1 cellular context compared by ENCODE assay signal in the genomic region with DNA sequence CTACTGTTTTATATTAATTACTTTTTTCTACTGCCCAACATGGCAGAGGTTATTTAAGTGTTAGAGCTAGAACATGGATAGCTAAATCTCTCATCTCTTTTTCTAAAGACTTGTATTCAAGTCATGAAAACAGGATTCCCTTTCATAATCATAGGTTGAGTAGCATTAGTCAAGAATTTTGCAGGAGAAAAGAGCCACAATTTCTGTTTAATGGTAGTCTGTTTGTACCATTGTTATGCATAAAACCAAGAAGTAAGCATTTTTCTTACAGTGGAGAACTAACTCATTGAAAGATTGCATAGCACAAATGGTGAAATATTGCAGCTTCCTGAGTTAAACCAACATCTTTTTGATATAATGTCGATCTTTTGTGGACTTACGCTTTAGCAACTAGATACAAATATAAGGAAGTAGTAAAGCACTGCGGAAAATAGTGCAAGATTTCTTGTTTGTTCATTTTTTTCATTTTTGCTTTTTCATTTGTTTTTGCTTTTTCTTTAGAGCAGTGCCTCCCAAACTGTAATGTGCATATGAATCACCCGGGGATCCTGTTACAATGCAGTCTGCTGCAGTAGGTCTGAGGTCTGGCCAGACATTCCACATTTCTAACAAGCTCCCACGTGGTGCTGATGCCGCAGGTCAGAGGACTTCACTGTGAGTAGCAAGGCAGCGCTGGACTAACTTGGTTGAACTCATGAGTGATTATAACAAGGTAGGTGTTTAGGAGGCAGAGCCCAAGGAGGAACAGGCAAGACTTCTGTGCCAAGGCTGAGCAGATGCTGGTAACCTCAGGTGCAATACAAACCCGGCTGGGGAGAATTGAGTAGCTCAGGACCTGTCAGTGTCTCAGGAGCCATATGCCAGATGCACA.
TF ChIP-seq lines count a peak whose summit lies in the region.

No MANE protein-coding gene starts in this region.

TF ChIP-seq in WTC11, 78 proteins besides CTCF, POLR2A, EP300 and RAD21 (continued from another document):
- TF ChIP-seq, protein P1, sequence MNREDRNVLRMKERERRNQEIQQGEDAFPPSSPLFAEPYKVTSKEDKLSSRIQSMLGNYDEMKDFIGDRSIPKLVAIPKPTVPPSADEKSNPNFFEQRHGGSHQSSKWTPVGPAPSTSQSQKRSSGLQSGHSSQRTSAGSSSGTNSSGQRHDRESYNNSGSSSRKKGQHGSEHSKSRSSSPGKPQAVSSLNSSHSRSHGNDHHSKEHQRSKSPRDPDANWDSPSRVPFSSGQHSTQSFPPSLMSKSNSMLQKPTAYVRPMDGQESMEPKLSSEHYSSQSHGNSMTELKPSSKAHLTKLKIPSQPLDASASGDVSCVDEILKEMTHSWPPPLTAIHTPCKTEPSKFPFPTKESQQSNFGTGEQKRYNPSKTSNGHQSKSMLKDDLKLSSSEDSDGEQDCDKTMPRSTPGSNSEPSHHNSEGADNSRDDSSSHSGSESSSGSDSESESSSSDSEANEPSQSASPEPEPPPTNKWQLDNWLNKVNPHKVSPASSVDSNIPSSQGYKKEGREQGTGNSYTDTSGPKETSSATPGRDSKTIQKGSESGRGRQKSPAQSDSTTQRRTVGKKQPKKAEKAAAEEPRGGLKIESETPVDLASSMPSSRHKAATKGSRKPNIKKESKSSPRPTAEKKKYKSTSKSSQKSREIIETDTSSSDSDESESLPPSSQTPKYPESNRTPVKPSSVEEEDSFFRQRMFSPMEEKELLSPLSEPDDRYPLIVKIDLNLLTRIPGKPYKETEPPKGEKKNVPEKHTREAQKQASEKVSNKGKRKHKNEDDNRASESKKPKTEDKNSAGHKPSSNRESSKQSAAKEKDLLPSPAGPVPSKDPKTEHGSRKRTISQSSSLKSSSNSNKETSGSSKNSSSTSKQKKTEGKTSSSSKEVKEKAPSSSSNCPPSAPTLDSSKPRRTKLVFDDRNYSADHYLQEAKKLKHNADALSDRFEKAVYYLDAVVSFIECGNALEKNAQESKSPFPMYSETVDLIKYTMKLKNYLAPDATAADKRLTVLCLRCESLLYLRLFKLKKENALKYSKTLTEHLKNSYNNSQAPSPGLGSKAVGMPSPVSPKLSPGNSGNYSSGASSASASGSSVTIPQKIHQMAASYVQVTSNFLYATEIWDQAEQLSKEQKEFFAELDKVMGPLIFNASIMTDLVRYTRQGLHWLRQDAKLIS (CRISPR knock-in tag; IDR thresholded peaks at IDR 0.05; ENCODE audit: borderline replicate concordance): 0 out of 2 replicates have a peak, but pooled peaks have one; percentile 37
- TF ChIP-seq, protein P2, sequence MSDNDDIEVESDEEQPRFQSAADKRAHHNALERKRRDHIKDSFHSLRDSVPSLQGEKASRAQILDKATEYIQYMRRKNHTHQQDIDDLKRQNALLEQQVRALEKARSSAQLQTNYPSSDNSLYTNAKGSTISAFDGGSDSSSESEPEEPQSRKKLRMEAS (CRISPR knock-in tag; IDR thresholded peaks at IDR 0.05): peak; percentile 84
- TF ChIP-seq, protein P3, sequence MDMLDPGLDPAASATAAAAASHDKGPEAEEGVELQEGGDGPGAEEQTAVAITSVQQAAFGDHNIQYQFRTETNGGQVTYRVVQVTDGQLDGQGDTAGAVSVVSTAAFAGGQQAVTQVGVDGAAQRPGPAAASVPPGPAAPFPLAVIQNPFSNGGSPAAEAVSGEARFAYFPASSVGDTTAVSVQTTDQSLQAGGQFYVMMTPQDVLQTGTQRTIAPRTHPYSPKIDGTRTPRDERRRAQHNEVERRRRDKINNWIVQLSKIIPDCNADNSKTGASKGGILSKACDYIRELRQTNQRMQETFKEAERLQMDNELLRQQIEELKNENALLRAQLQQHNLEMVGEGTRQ (CRISPR knock-in tag; IDR thresholded peaks at IDR 0.05): peak; percentile 79
- TF ChIP-seq, protein P4, sequence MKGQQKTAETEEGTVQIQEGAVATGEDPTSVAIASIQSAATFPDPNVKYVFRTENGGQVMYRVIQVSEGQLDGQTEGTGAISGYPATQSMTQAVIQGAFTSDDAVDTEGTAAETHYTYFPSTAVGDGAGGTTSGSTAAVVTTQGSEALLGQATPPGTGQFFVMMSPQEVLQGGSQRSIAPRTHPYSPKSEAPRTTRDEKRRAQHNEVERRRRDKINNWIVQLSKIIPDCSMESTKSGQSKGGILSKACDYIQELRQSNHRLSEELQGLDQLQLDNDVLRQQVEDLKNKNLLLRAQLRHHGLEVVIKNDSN (CRISPR knock-in tag; IDR thresholded peaks at IDR 0.05): peak; percentile 81
TF ChIP-seq in WTC11: peak in this region for 6.
